Comparison of ENCODE assay signal across 17 cellular contexts in genomic region chr6:126071000-126071647, GRCh38.
"Had no signal": no experiment of that assay in that cellular context is flagged by ENCODE, and none has a peak within 500 bp of the region (broad histone marks: within the 10 kb centered on the region; RNA-seq: fewer than 3 reads in every experiment).

No MANE protein-coding gene starts in this region.

- H3K9me3 ChIP-seq: right atrium auricular region had no signal

- H3K4me3 Mint-ChIP-seq: activated B cell treated with CpG ODN at 0.5 μM for 24 hours; activated CD4-positive, alpha-beta memory T cell treated with anti-CD3 and anti-CD28 coated beads, Interleukin-2, amount 10 ng/mL, durations not matched to agents 7 days and 5 days; activated CD8-positive, alpha-beta memory T cell treated with anti-CD3 and anti-CD28 coated beads, Interleukin-2, amount 10 ng/mL, durations not matched to agents 7 days and 5 days; activated naive CD8-positive, alpha-beta T cell treated with anti-CD3 and anti-CD28 coated beads for 36 hours; effector memory CD8-positive, alpha-beta T cell; type B pancreatic cell had no signal

- H3K27me3 ChIP-seq: right atrium auricular region had no signal

- H3K27me3 Mint-ChIP-seq: activated B cell treated with CpG ODN at 0.5 μM for 24 hours; activated CD4-positive, alpha-beta memory T cell treated with anti-CD3 and anti-CD28 coated beads, Interleukin-2, amount 10 ng/mL, durations not matched to agents 7 days and 5 days; activated CD8-positive, alpha-beta memory T cell treated with anti-CD3 and anti-CD28 coated beads, Interleukin-2, amount 10 ng/mL, durations not matched to agents 7 days and 5 days; activated naive CD8-positive, alpha-beta T cell treated with anti-CD3 and anti-CD28 coated beads for 36 hours; effector memory CD8-positive, alpha-beta T cell; progenitor cell of endocrine pancreas; type B pancreatic cell had no signal

- H3K4me1 ChIP-seq: right atrium auricular region had no signal

- H3K27ac ChIP-seq: right atrium auricular region had no signal

- H3K4me1 Mint-ChIP-seq: activated B cell treated with CpG ODN at 0.5 μM for 24 hours; activated CD4-positive, alpha-beta memory T cell treated with anti-CD3 and anti-CD28 coated beads, Interleukin-2, amount 10 ng/mL, durations not matched to agents 7 days and 5 days; activated CD8-positive, alpha-beta memory T cell treated with anti-CD3 and anti-CD28 coated beads, Interleukin-2, amount 10 ng/mL, durations not matched to agents 7 days and 5 days; activated naive CD8-positive, alpha-beta T cell treated with anti-CD3 and anti-CD28 coated beads for 36 hours had no signal

- ATAC-seq: activated CD8-positive, alpha-beta memory T cell treated with anti-CD3 and anti-CD28 coated beads, Interleukin-2, amount 10 ng/mL, durations not matched to agents 7 days and 5 days; effector memory CD8-positive, alpha-beta T cell; left lobe of liver had no signal

- H3K27ac Mint-ChIP-seq: activated B cell treated with CpG ODN at 0.5 μM for 24 hours; activated CD4-positive, alpha-beta memory T cell treated with anti-CD3 and anti-CD28 coated beads, Interleukin-2, amount 10 ng/mL, durations not matched to agents 7 days and 5 days; activated CD8-positive, alpha-beta memory T cell treated with anti-CD3 and anti-CD28 coated beads, Interleukin-2, amount 10 ng/mL, durations not matched to agents 7 days and 5 days; activated naive CD8-positive, alpha-beta T cell treated with anti-CD3 and anti-CD28 coated beads for 36 hours; effector memory CD8-positive, alpha-beta T cell; progenitor cell of endocrine pancreas; type B pancreatic cell had no signal

- DNase-seq: activated B cell treated with CpG ODN at 0.5 μM for 24 hours; activated CD4-positive, alpha-beta memory T cell treated with anti-CD3 and anti-CD28 coated beads, Interleukin-2, amount 10 ng/mL, durations not matched to agents 7 days and 5 days; activated CD4-positive, alpha-beta T cell treated with anti-CD3 and anti-CD28 coated beads for 48 hours; activated CD8-positive, alpha-beta memory T cell treated with anti-CD3 and anti-CD28 coated beads, Interleukin-2, amount 10 ng/mL, durations not matched to agents 7 days and 5 days; activated naive CD8-positive, alpha-beta T cell treated with anti-CD3 and anti-CD28 coated beads for 36 hours; amniotic stem cell; effector memory CD8-positive, alpha-beta T cell; hypothalamus; islet precursor cell; midbrain; stimulated activated CD4-positive, alpha-beta T cell treated with anti-CD3 and anti-CD28 coated beads, Interleukin-2, amount 100 ng/mL, for 24 hours; stimulated activated naive CD4-positive, alpha-beta T cell treated with Interleukin-2 at 50 U/mL for 16 hours had no signal

- H3K36me3 ChIP-seq: right atrium auricular region had no signal

- H3K4me3 ChIP-seq: lung, right atrium auricular region had no signal

- H3K9me3 Mint-ChIP-seq: activated CD4-positive, alpha-beta memory T cell treated with anti-CD3 and anti-CD28 coated beads, Interleukin-2, amount 10 ng/mL, durations not matched to agents 7 days and 5 days; activated naive CD8-positive, alpha-beta T cell treated with anti-CD3 and anti-CD28 coated beads for 36 hours; effector memory CD8-positive, alpha-beta T cell had no signal
